Comparison of ENCODE assay signal across 2 cellular contexts in genomic region chr5:150262502-150262901, GRCh38.
TF ChIP-seq lines count a peak whose summit lies in the region.

No MANE protein-coding gene starts in this region.

TF ChIP-seq in HEK293, 187 proteins besides CTCF, POLR2A, EP300 and RAD21:
- TF ChIP-seq ZNF664 (tag by site-specific recombination; IDR thresholded peaks at IDR 0.05) (peak; percentile 63; the same call in 1 of the 2 replicates), ZFHX2 (tag by site-specific recombination; conservative IDR thresholded peaks at IDR 0.05) (no peak)

TF ChIP-seq in H1, 55 proteins besides CTCF, POLR2A, EP300 and RAD21:
- TF ChIP-seq BRCA1 (IDR thresholded peaks at IDR 0.05; ENCODE audit: low read depth, low read length), result no peak
- no peak for TF ChIP-seq CTBP2 (IDR thresholded peaks at IDR 0.05; ENCODE audit: borderline replicate concordance, insufficient read depth, insufficient read length, low read length)
- TF ChIP-seq JUN (IDR thresholded peaks at IDR 0.05; ENCODE audit: low read depth, low read length), result no peak
- TF ChIP-seq YY1 (IDR thresholded peaks at IDR 0.05; ENCODE audit: low read depth, low read length), result no peak
- TF ChIP-seq TBP (IDR thresholded peaks at IDR 0.05; ENCODE audit: low read depth, low read length), result no peak
- TF ChIP-seq MAFK (IDR thresholded peaks at IDR 0.05; ENCODE audit: low read depth, low read length), result no peak
- TF ChIP-seq JUND (IDR thresholded peaks at IDR 0.05; ENCODE audit: low read length), result no peak
- no peak for TF ChIP-seq MAX (IDR thresholded peaks at IDR 0.05)
- no peak for TF ChIP-seq KDM4A (IDR thresholded peaks at IDR 0.05; ENCODE audit: low read depth, low read length, severe bottlenecking)
- no peak for TF ChIP-seq CBX8 (IDR thresholded peaks at IDR 0.05; ENCODE audit: borderline replicate concordance, low read depth, low read length)
- no peak for TF ChIP-seq SIX5 (IDR thresholded peaks at IDR 0.05; ENCODE audit: low read depth, low read length)
